In the genomic region with DNA sequence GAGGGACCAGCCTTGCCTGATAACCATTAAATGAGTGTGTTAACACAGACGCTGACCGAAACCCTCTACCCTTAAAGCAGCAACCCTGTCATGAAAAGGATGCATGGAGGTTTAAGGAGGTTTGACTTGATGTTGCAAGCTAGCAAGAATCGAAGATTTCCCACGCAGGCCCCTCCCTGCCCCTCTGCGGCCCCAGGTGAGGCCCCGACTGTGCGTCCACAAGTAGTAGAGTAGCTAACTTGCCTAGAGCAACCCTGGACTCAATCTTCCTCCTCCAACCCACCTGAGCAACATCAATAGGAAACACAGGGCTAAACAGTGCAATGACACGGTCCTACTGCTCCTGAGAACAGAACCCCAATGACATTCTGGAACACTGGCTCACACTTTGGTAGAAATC, we compare ENCODE assay signal across 10 cellular contexts.
"Had no signal": no experiment of that assay in that cellular context is flagged by ENCODE, and none has a peak within 500 bp of the region (broad histone marks: within the 10 kb centered on the region; RNA-seq: fewer than 3 reads in every experiment).

No MANE protein-coding gene starts in this region.

- H3K9ac ChIP-seq: GM23248, KMS-11 had no signal

- H3K9me3 ChIP-seq: HAP-1 had no signal

- H3K27ac ChIP-seq: GM23248, HL-60, KMS-11 had no signal

- H3K4me2 ChIP-seq: KMS-11 had no signal

- H3K4me3 Mint-ChIP-seq: IgD-negative memory B cell had no signal

- H3K27me3 Mint-ChIP-seq: IgD-negative memory B cell had no signal

- H3K36me3 ChIP-seq: HAP-1 had no signal

- H3K4me1 ChIP-seq: HAP-1 had no signal

- H3K4me1 Mint-ChIP-seq: IgD-negative memory B cell had no signal

- ATAC-seq: HCT116 had no signal

- H3K9me3 Mint-ChIP-seq: IgD-negative memory B cell had no signal

- H2AFZ ChIP-seq: GM23248 had no signal

- DNase-seq: GM23248, GOT3, H7, Karpas-422, KBM-7 had no signal

- H3K4me3 ChIP-seq: GM23248, HAP-1 had no signal
